In genomic region chr5:168885324-168886120, GRCh38 we compare ENCODE assay signal across 2 cellular contexts.
TF ChIP-seq lines count a peak whose summit lies in the region.

No MANE protein-coding gene starts in this region.

TF ChIP-seq in SK-N-SH, 30 proteins besides CTCF, POLR2A, EP300 and RAD21 (continued from another document):
- TF ChIP-seq NFIC (IDR thresholded peaks at IDR 0.05; ENCODE audit: borderline replicate concordance) (no peak; the same call in 1 of the 2 replicates), FOXM1 (IDR thresholded peaks at IDR 0.05; ENCODE audit: low read depth) (no peak), TEAD4 (IDR thresholded peaks at IDR 0.05; ENCODE audit: borderline replicate concordance, insufficient read depth) (0 out of 2 replicates have a peak, but pooled peaks have one; percentile 42), ZBTB33 (IDR thresholded peaks at IDR 0.05; ENCODE audit: borderline replicate concordance, low read depth) (no peak), MEF2A (IDR thresholded peaks at IDR 0.05; ENCODE audit: borderline replicate concordance, low read depth) (no peak), MXI1 (IDR thresholded peaks at IDR 0.05; ENCODE audit: low read depth, low read length) (peak; percentile 83), MAX (IDR thresholded peaks at IDR 0.05; ENCODE audit: low read depth) (no peak), NRF1 (IDR thresholded peaks at IDR 0.05; ENCODE audit: low read depth, low read length) (no peak), TCF12 (IDR thresholded peaks at IDR 0.05) (peak; percentile 79), SIN3A (IDR thresholded peaks at IDR 0.05; ENCODE audit: borderline replicate concordance, low read depth, low read length) (0 out of 2 replicates have a peak, but pooled peaks have one; percentile 6), GABPA (IDR thresholded peaks at IDR 0.05; ENCODE audit: low read depth) (no peak), TAF1 (IDR thresholded peaks at IDR 0.05; ENCODE audit: borderline replicate concordance, low read depth, low read length) (no peak), SMC3 (IDR thresholded peaks at IDR 0.05; ENCODE audit: low read depth, low read length) (peak; percentile 21; the same call in 1 of the 2 replicates), YY1 (IDR thresholded peaks at IDR 0.05; ENCODE audit: low read depth) (no peak), FOXJ3 (CRISPR knock-in tag; IDR thresholded peaks at IDR 0.05) (peak; percentile 98), FOSL2 (IDR thresholded peaks at IDR 0.05; ENCODE audit: borderline replicate concordance, low read depth) (no peak), REST (IDR thresholded peaks at IDR 0.05; ENCODE audit: low read depth, low read length) (no peak), JUND (IDR thresholded peaks at IDR 0.05) (no peak), EZH2phosphoT487 (IDR thresholded peaks at IDR 0.05; ENCODE audit: borderline replicate concordance, low read depth) (no peak), RXRA (IDR thresholded peaks at IDR 0.05; ENCODE audit: borderline replicate concordance, low read depth) (no peak), PBX3 (IDR thresholded peaks at IDR 0.05) (no peak), RFX5 (IDR thresholded peaks at IDR 0.05; ENCODE audit: low read length) (peak; percentile 58; the same call in 1 of the 2 replicates), POLR2AphosphoS5 (IDR thresholded peaks at IDR 0.05; ENCODE audit: low read depth, low read length) (peak; percentile 44)

TF ChIP-seq in GM23338, 12 proteins besides CTCF, POLR2A, EP300 and RAD21 (continued from another document):
- TF ChIP-seq ZNF462 (CRISPR knock-in tag; IDR thresholded peaks at IDR 0.05): no peak
- TF ChIP-seq POLR2AphosphoS5 (IDR thresholded peaks at IDR 0.05; ENCODE audit: low read depth): no peak
- no peak for TF ChIP-seq ZNF331 (CRISPR knock-in tag; IDR thresholded peaks at IDR 0.05; ENCODE audit: low read depth)
- no peak for TF ChIP-seq EZH2 (IDR thresholded peaks at IDR 0.05; ENCODE audit: low read depth, unreplicated experiment)
- TF ChIP-seq REST (IDR thresholded peaks at IDR 0.05; ENCODE audit: unreplicated experiment): no peak
- TF ChIP-seq EZH2phosphoT487 (IDR thresholded peaks at IDR 0.05; ENCODE audit: unreplicated experiment): no peak
- no peak for TF ChIP-seq ETS1 (IDR thresholded peaks at IDR 0.05)
- TF ChIP-seq ZNF114 (CRISPR knock-in tag; IDR thresholded peaks at IDR 0.05): no peak
- TF ChIP-seq STAT1 (IDR thresholded peaks at IDR 0.05; ENCODE audit: unreplicated experiment): no peak
- no peak for TF ChIP-seq NANOG (IDR thresholded peaks at IDR 0.05; ENCODE audit: borderline replicate concordance)
